16 cellular contexts compared by ENCODE assay signal in the genomic region with DNA sequence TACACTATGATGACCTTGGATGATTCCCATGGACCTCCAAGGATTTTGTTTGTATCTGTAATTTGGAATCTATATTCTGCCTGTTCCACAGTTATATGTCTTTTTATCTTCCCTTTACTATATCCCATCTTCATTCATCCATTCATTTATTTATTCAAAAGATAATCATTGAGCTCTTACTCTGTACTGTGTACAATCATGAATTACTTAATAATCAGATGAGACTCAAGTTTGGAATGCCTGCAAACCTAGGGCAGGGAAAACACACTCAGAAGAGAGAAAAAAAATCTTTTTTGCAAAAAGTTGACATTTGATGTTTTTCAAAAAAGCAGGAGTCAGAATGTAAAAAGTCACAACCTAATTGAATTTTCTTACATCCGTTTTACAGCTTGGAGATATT.
DNase-seq lines count a peak whose midpoint lies in the region; ATAC-seq and TF ChIP-seq lines count a peak whose summit lies in the region.
"Had no signal": no experiment of that assay in that cellular context is flagged by ENCODE, and none has a peak within 500 bp of the region (broad histone marks: within the 10 kb centered on the region; RNA-seq: fewer than 3 reads in every experiment).

No MANE protein-coding gene starts in this region.

- H2BK15ac ChIP-seq in IMR-90 (ENCODE audit: low read depth, low read length), result no peak overlapping the region

- H4K8ac ChIP-seq in IMR-90 (ENCODE audit: low read depth in 2 of 2, low read length in 2 of 2), result no peak overlapping the region

- H4K91ac ChIP-seq in IMR-90 (ENCODE audit: insufficient read depth, low read depth, low read length), result no peak overlapping the region

- POLR2A ChIA-PET in IMR-90 (lab: Charles Lee; ENCODE audit: unreplicated experiment) (no interaction called here), OCI-LY7 (lab: Charles Lee) (no interaction called here)

- H2BK20ac ChIP-seq in IMR-90 (ENCODE audit: low read depth, low read length), result no peak overlapping the region

- in situ Hi-C loops in IMR-90 (cut with MboI; ENCODE audit: low sequenced_read_pairs), result no loop called here

- DNase-seq in IMR-90 (peak; percentile 37), amniotic stem cell (lab: John Stamatoyannopoulos, UW) (no peak), OCI-LY7 (ENCODE audit: low spot score) (no peak)
- DNase-seq: 8988T; ACHN; BE2C; C1 segment of cervical spinal cord; CD4-positive, alpha-beta memory T cell; CD4-positive, CD25-positive, alpha-beta regulatory T cell; CD8-positive, alpha-beta memory T cell; COR-L47; DMS79 treated with DMSO at 0.1 percent for 48 hours; GF-D8 had no signal

- H4K5ac ChIP-seq in IMR-90 (ENCODE audit: low read depth, low read length), result no peak overlapping the region

- H3K9me1 ChIP-seq in IMR-90 (ENCODE audit: insufficient read depth, low read length), result no peaks in the 10 kb centered on the region

- dilution Hi-C loops in IMR-90 (cut with HindIII; ENCODE audit: low sequenced_read_pairs, unreplicated experiment), result no loop called here

- H2AK9ac ChIP-seq in IMR-90 (replicated peaks; ENCODE audit: low read depth, low read length, poor library complexity), result no peak overlapping the region

- H3K27ac ChIP-seq in IMR-90 (ENCODE audit: insufficient read depth, low read length) (no peak overlapping the region), OCI-LY7 (ENCODE audit: low read depth, low read length, poor library complexity, severe bottlenecking) (no peak overlapping the region)
- H3K27ac ChIP-seq: BLaER1 had no signal

- H3K36me3 ChIP-seq in IMR-90 (ENCODE audit: control insufficient read depth, insufficient read depth, low read length) (no peaks in the 10 kb centered on the region), OCI-LY7 (ENCODE audit: insufficient read depth, low read length) (no peaks in the 10 kb centered on the region)
- H3K36me3 ChIP-seq: BE2C, BLaER1 had no signal

- ATAC-seq in IMR-90 (ENCODE audit: low read depth) (peak; percentile 87), SK-N-SH treated with all-trans-retinoic acid at 6 μM for 48 hours (peak; percentile 77; the same call in 2 of the 3 replicates), HG03108 (IDR thresholded peaks at IDR 0.05; ENCODE audit: unreplicated experiment) (no peak)

- BruUV-seq in IMR-90 (replicated peaks; lab: Mats Ljungman, UMichigan), result no TSS peak
- no TSS peak for BruUV-seq in OCI-LY7 (replicated peaks; lab: Mats Ljungman, UMichigan)

- no peaks in the 10 kb centered on the region for H3K9me2 ChIP-seq in OCI-LY7 (ENCODE audit: insufficient read depth, low read length)

- CTCF ChIA-PET in IMR-90 (lab: Yijun Ruan, JAX) (interaction anchor here (0.5 kb wide), 1 partner anchor 342 kb away, joined by 3 read pairs; no protein-coding TSS in a partner anchor), OCI-LY7 (lab: Charles Lee; ENCODE audit: unreplicated experiment) (no interaction called here)

- no peaks in the 10 kb centered on the region for H3K27me3 ChIP-seq in IMR-90 (ENCODE audit: control insufficient read depth, insufficient read depth, low read length)
- H3K27me3 ChIP-seq: BE2C, BLaER1 had no signal

- intact Hi-C loops in IMR-90 (cut with micrococcal nuclease), result no loop called here
- intact Hi-C loops in OCI-LY7 (cut with micrococcal nuclease; ENCODE audit: unreplicated experiment), result no loop called here

- no peak overlapping the region for H3K18ac ChIP-seq in IMR-90 (ENCODE audit: low read depth, low read length)

- no peaks in the 10 kb centered on the region for H4K20me1 ChIP-seq in IMR-90 (ENCODE audit: insufficient read depth, low read length)
- H4K20me1 ChIP-seq in OCI-LY7 (ENCODE audit: insufficient read depth, low read length), result no peaks in the 10 kb centered on the region
- H4K20me1 ChIP-seq: BLaER1 had no signal

- H3K23ac ChIP-seq in IMR-90 (ENCODE audit: low read depth, low read length), result no peak overlapping the region

- no peak for TF ChIP-seq RAD21 in IMR-90 (IDR thresholded peaks at IDR 0.05; ENCODE audit: low read length)

- H3K79me2 ChIP-seq in OCI-LY7 (ENCODE audit: insufficient read depth, low read depth, low read length), result no peaks in the 10 kb centered on the region

- H2AFZ ChIP-seq in IMR-90 (replicated peaks; ENCODE audit: low read length, poor library complexity) (no peak overlapping the region), OCI-LY7 (ENCODE audit: low read length) (no peak overlapping the region)

- H2AK5ac ChIP-seq in IMR-90 (ENCODE audit: low read depth, low read length), result no peak overlapping the region

- H3K9me3 ChIP-seq in IMR-90 (ENCODE audit: control insufficient read depth, insufficient read depth, low read length) (no peaks in the 10 kb centered on the region), OCI-LY7 (ENCODE audit: low read length) (no peaks in the 10 kb centered on the region)
- H3K9me3 ChIP-seq: BE2C, BLaER1 had no signal

- H3K56ac ChIP-seq in IMR-90 (ENCODE audit: extremely low read depth, insufficient read depth, low read length), result no peak overlapping the region

- H3K9ac ChIP-seq in IMR-90 (ENCODE audit: low read depth, low read length), result no peak overlapping the region
- H3K9ac ChIP-seq: BLaER1 had no signal

- no CpG with 5 or more reads among the region's 1 CpG for WGBS in IMR-90 (ENCODE audit: extremely low coverage in 2 of 2, insufficient read length in 1 of 2), 2 experiments

- no peak overlapping the region; the same call in 1 of the 2 replicates for H2BK120ac ChIP-seq in IMR-90 (ENCODE audit: low read depth, low read length)

- H3K4me1 ChIP-seq in IMR-90 (ENCODE audit: control insufficient read depth, insufficient read depth, low read length), result peaks cover 4% of the 10 kb centered on the region
- no peaks in the 10 kb centered on the region for H3K4me1 ChIP-seq in OCI-LY7 (ENCODE audit: insufficient read depth, low read length, poor library complexity, severe bottlenecking)
- H3K4me1 ChIP-seq: BLaER1 had no signal

- TF ChIP-seq POLR2A in IMR-90 (IDR thresholded peaks at IDR 0.05; ENCODE audit: low read depth, low read length), result no peak

- no peak overlapping the region for H3K4me3 ChIP-seq in IMR-90 (ENCODE audit: insufficient read depth, low read depth, low read length)
- H3K4me3 ChIP-seq in OCI-LY7 (ENCODE audit: low read depth, low read length, poor library complexity, severe bottlenecking), result no peak overlapping the region
- H3K4me3 ChIP-seq: BLaER1 had no signal

- no peak overlapping the region for H3K14ac ChIP-seq in IMR-90 (replicated peaks; ENCODE audit: low read depth, low read length)

- H3K4me2 ChIP-seq in IMR-90 (ENCODE audit: low read depth, low read length) (no peak overlapping the region), OCI-LY7 (ENCODE audit: low read length) (no peak overlapping the region)
- H3K4me2 ChIP-seq: BLaER1 had no signal

- TF ChIP-seq CTCF in IMR-90 (conservative IDR thresholded peaks at IDR 0.05; ENCODE audit: low read depth, low read length) (no peak), OCI-LY7 (conservative IDR thresholded peaks at IDR 0.05; ENCODE audit: low read length) (no peak)

- 0 out of 4 replicates have a peak, but pooled peaks cover 0 to 3% of the 10 kb centered on the region in 2 experiments for H3K79me1 ChIP-seq in IMR-90 (ENCODE audit: low read depth in 1 of 2, low read length in 2 of 2)

- no peak overlapping the region for H3K4ac ChIP-seq in IMR-90 (ENCODE audit: low read depth, low read length)

- H2BK5ac ChIP-seq in IMR-90 (ENCODE audit: low read depth, low read length, poor library complexity, severe bottlenecking), result peak overlapping the region; percentile 72

TF ChIP-seq in IMR-90, 13 proteins besides CTCF, POLR2A, EP300 and RAD21 (continues in another document):
- TF ChIP-seq, protein P1, sequence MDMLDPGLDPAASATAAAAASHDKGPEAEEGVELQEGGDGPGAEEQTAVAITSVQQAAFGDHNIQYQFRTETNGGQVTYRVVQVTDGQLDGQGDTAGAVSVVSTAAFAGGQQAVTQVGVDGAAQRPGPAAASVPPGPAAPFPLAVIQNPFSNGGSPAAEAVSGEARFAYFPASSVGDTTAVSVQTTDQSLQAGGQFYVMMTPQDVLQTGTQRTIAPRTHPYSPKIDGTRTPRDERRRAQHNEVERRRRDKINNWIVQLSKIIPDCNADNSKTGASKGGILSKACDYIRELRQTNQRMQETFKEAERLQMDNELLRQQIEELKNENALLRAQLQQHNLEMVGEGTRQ (IDR thresholded peaks at IDR 0.05; ENCODE audit: low read depth, low read length), result no peak
- TF ChIP-seq SMC3 (IDR thresholded peaks at IDR 0.05; ENCODE audit: low read depth, low read length), result no peak
- TF ChIP-seq CEBPB (IDR thresholded peaks at IDR 0.05; ENCODE audit: low read depth, low read length), result no peak
- no peak for TF ChIP-seq ELK1 (IDR thresholded peaks at IDR 0.05; ENCODE audit: borderline replicate concordance, low read depth, low read length)

TF ChIP-seq in SK-N-SH treated with all-trans-retinoic acid at 6 μM for 48 hours, 23 proteins besides CTCF, POLR2A, EP300 and RAD21:
- TF ChIP-seq ARNTL (CRISPR knock-in tag; IDR thresholded peaks at IDR 0.05; ENCODE audit: borderline replicate concordance, low read depth) (no peak), CSRNP3 (CRISPR knock-in tag; IDR thresholded peaks at IDR 0.05) (no peak), TCF4 (CRISPR knock-in tag; IDR thresholded peaks at IDR 0.05; ENCODE audit: borderline replicate concordance) (no peak), PPARA (CRISPR knock-in tag; IDR thresholded peaks at IDR 0.05; ENCODE audit: borderline replicate concordance) (no peak), RARB (CRISPR knock-in tag; IDR thresholded peaks at IDR 0.05) (no peak), ZNF8 (CRISPR knock-in tag; IDR thresholded peaks at IDR 0.05) (no peak), ZNF70 (CRISPR knock-in tag; IDR thresholded peaks at IDR 0.05) (no peak)
TF ChIP-seq in SK-N-SH treated with all-trans-retinoic acid at 6 μM for 48 hours: peak in this region for 0.
